In genomic region chr2:229945975-229946374, GRCh38 we compare ENCODE assay signal across 32 cellular contexts.
"Had no signal": no experiment of that assay in that cellular context is flagged by ENCODE, and none has a peak within 500 bp of the region (broad histone marks: within the 10 kb centered on the region; RNA-seq: fewer than 3 reads in every experiment).

No MANE protein-coding gene starts in this region.

- H3K36me3 ChIP-seq: brain microvascular endothelial cell, breast epithelium had no signal

- ATAC-seq: activated CD4-positive, alpha-beta T cell treated with anti-CD3 and anti-CD28 coated beads for 36 hours; activated CD4-positive, CD25-positive, alpha-beta regulatory T cell treated with anti-CD3 and anti-CD28 coated beads, Interleukin-2, amount 50 U/mL, for 24 hours; activated CD8-positive, alpha-beta memory T cell treated with anti-CD3 and anti-CD28 coated beads, Interleukin-2, amount 10 ng/mL, durations not matched to agents 7 days and 5 days; activated CD8-positive, alpha-beta T cell treated with anti-CD3 and anti-CD28 coated beads, Interleukin-2, amount 10 ng/mL, durations not matched to agents 7 days and 5 days; activated naive CD8-positive, alpha-beta T cell treated with anti-CD3 and anti-CD28 coated beads, Interleukin-2, amount 50 U/mL, for 24 hours; body of pancreas; T-helper 17 cell had no signal

- H3K27me3 ChIP-seq: body of pancreas, brain microvascular endothelial cell, breast epithelium had no signal

- FAIRE-seq: astrocyte, colon, TTC549 had no signal

- H3K4me3 ChIP-seq: body of pancreas, breast epithelium had no signal

- H3K4me3 Mint-ChIP-seq: activated CD4-positive, alpha-beta memory T cell treated with anti-CD3 and anti-CD28 coated beads, Interleukin-2, amount 10 ng/mL, durations not matched to agents 7 days and 5 days; activated CD4-positive, alpha-beta T cell treated with anti-CD3 and anti-CD28 coated beads for 36 hours; activated CD4-positive, alpha-beta T cell treated with anti-CD3 and anti-CD28 coated beads, Interleukin-2, amount 10 ng/mL, durations not matched to agents 7 days and 5 days; activated CD8-positive, alpha-beta memory T cell treated with anti-CD3 and anti-CD28 coated beads, Interleukin-2, amount 10 ng/mL, durations not matched to agents 7 days and 5 days; activated CD8-positive, alpha-beta T cell treated with anti-CD3 and anti-CD28 coated beads, Interleukin-2, amount 10 ng/mL, durations not matched to agents 7 days and 5 days; activated naive CD4-positive, alpha-beta T cell treated with anti-CD3 and anti-CD28 coated beads, Interleukin-2, amount 10 ng/mL, durations not matched to agents 7 days and 5 days; activated naive CD4-positive, alpha-beta T cell treated with anti-CD3 and anti-CD28 coated beads, Interleukin-2, amount 50 U/mL, for 24 hours; activated naive CD8-positive, alpha-beta T cell; activated naive CD8-positive, alpha-beta T cell treated with anti-CD3 and anti-CD28 coated beads, Interleukin-2, amount 10 ng/mL, durations not matched to agents 7 days and 5 days; activated naive CD8-positive, alpha-beta T cell treated with anti-CD3 and anti-CD28 coated beads, Interleukin-2, amount 50 U/mL, for 24 hours; activated T-cell treated with anti-CD3 and anti-CD28 coated beads, Interleukin-2, amount 50 U/mL, for 24 hours; T-helper 17 cell had no signal

- H3K27ac ChIP-seq: body of pancreas, brain microvascular endothelial cell, breast epithelium, VCaP had no signal

- H3K27ac Mint-ChIP-seq: activated CD4-positive, alpha-beta memory T cell treated with anti-CD3 and anti-CD28 coated beads, Interleukin-2, amount 10 ng/mL, durations not matched to agents 7 days and 5 days; activated CD4-positive, alpha-beta T cell treated with anti-CD3 and anti-CD28 coated beads for 36 hours; activated CD4-positive, alpha-beta T cell treated with anti-CD3 and anti-CD28 coated beads, Interleukin-2, amount 10 ng/mL, durations not matched to agents 7 days and 5 days; activated CD8-positive, alpha-beta memory T cell treated with anti-CD3 and anti-CD28 coated beads, Interleukin-2, amount 10 ng/mL, durations not matched to agents 7 days and 5 days; activated CD8-positive, alpha-beta T cell treated with anti-CD3 and anti-CD28 coated beads, Interleukin-2, amount 10 ng/mL, durations not matched to agents 7 days and 5 days; activated naive CD4-positive, alpha-beta T cell treated with anti-CD3 and anti-CD28 coated beads, Interleukin-2, amount 10 ng/mL, durations not matched to agents 7 days and 5 days; activated naive CD4-positive, alpha-beta T cell treated with anti-CD3 and anti-CD28 coated beads, Interleukin-2, amount 50 U/mL, for 24 hours; activated naive CD8-positive, alpha-beta T cell; activated naive CD8-positive, alpha-beta T cell treated with anti-CD3 and anti-CD28 coated beads, Interleukin-2, amount 10 ng/mL, durations not matched to agents 7 days and 5 days; activated naive CD8-positive, alpha-beta T cell treated with anti-CD3 and anti-CD28 coated beads, Interleukin-2, amount 50 U/mL, for 24 hours; activated T-cell treated with anti-CD3 and anti-CD28 coated beads, Interleukin-2, amount 50 U/mL, for 24 hours; activated T-helper 2 cell treated with anti-CD3 and anti-CD28 coated beads, Interferon-gamma antibody, Interleukin-2, Interleukin-4, amounts not matched to agents 10 μg/mL and 5 μg/mL and 100 μg/mL, durations not matched to agents 14 hours and 24 hours and 36 hours; T-helper 17 cell had no signal

- H3K36me3 Mint-ChIP-seq: activated CD8-positive, alpha-beta memory T cell treated with anti-CD3 and anti-CD28 coated beads, Interleukin-2, amount 10 ng/mL, durations not matched to agents 7 days and 5 days; activated naive CD4-positive, alpha-beta T cell treated with anti-CD3 and anti-CD28 coated beads, Interleukin-2, amount 10 ng/mL, durations not matched to agents 7 days and 5 days; activated naive CD8-positive, alpha-beta T cell; activated naive CD8-positive, alpha-beta T cell treated with anti-CD3 and anti-CD28 coated beads, Interleukin-2, amount 10 ng/mL, durations not matched to agents 7 days and 5 days had no signal

- H3K4me1 ChIP-seq: body of pancreas, breast epithelium had no signal

- DNase-seq: activated CD4-positive, alpha-beta memory T cell treated with anti-CD3 and anti-CD28 coated beads, Interleukin-2, amount 10 ng/mL, durations not matched to agents 7 days and 5 days; activated CD4-positive, alpha-beta T cell treated with anti-CD3 and anti-CD28 coated beads for 1 hour; activated CD4-positive, alpha-beta T cell treated with anti-CD3 and anti-CD28 coated beads for 36 hours; activated CD4-positive, alpha-beta T cell treated with anti-CD3 and anti-CD28 coated beads for 48 hours; activated CD4-positive, alpha-beta T cell treated with anti-CD3 and anti-CD28 coated beads, Interleukin-2, amount 10 ng/mL, durations not matched to agents 7 days and 5 days; activated CD4-positive, alpha-beta T cell treated with anti-CD3 and anti-CD28 coated beads, Interleukin-2, amount 50 U/mL, for 48 hours; activated CD4-positive, CD25-positive, alpha-beta regulatory T cell; activated CD8-positive, alpha-beta memory T cell treated with anti-CD3 and anti-CD28 coated beads for 24 hours; activated CD8-positive, alpha-beta memory T cell treated with anti-CD3 and anti-CD28 coated beads, Interleukin-2, amount 10 ng/mL, durations not matched to agents 7 days and 5 days; activated CD8-positive, alpha-beta memory T cell treated with anti-CD3 and anti-CD28 coated beads, Interleukin-2, amount 50 U/mL, for 48 hours; activated CD8-positive, alpha-beta T cell treated with anti-CD3 and anti-CD28 coated beads, Interleukin-2, amount 10 ng/mL, durations not matched to agents 7 days and 5 days; activated effector memory CD4-positive, alpha-beta T cell treated with Interleukin-2 at 50 U/mL for 16 hours; activated gamma-delta T cell; activated naive CD4-positive, alpha-beta T cell treated with anti-CD3 and anti-CD28 coated beads, Interleukin-2, amount 10 ng/mL, durations not matched to agents 7 days and 5 days; activated naive CD4-positive, alpha-beta T cell treated with Interleukin-2 at 50 U/mL for 16 hours; activated naive CD8-positive, alpha-beta T cell treated with anti-CD3 and anti-CD28 coated beads, Interleukin-2, amount 10 ng/mL, durations not matched to agents 7 days and 5 days; activated naive CD8-positive, alpha-beta T cell treated with anti-CD3 and anti-CD28 coated beads, Interleukin-2, amount 50 U/mL, for 24 hours; activated T-cell treated with anti-CD3 and anti-CD28 coated beads, Interleukin-2, amount 50 U/mL, for 24 hours; activated T-cell treated with anti-CD3 and anti-CD28 coated beads, Interleukin-2, amount 50 U/mL, for 48 hours; body of pancreas; brain microvascular endothelial cell; central memory CD4-positive, alpha-beta T cell; T-helper 17 cell had no signal

- H3K9me3 Mint-ChIP-seq: activated CD4-positive, alpha-beta memory T cell treated with anti-CD3 and anti-CD28 coated beads, Interleukin-2, amount 10 ng/mL, durations not matched to agents 7 days and 5 days; activated CD4-positive, alpha-beta T cell treated with anti-CD3 and anti-CD28 coated beads, Interleukin-2, amount 10 ng/mL, durations not matched to agents 7 days and 5 days; activated naive CD4-positive, alpha-beta T cell treated with anti-CD3 and anti-CD28 coated beads, Interleukin-2, amount 10 ng/mL, durations not matched to agents 7 days and 5 days; activated naive CD4-positive, alpha-beta T cell treated with anti-CD3 and anti-CD28 coated beads, Interleukin-2, amount 50 U/mL, for 24 hours; activated naive CD8-positive, alpha-beta T cell treated with anti-CD3 and anti-CD28 coated beads, Interleukin-2, amount 10 ng/mL, durations not matched to agents 7 days and 5 days; activated naive CD8-positive, alpha-beta T cell treated with anti-CD3 and anti-CD28 coated beads, Interleukin-2, amount 50 U/mL, for 24 hours; activated T-cell treated with anti-CD3 and anti-CD28 coated beads, Interleukin-2, amount 50 U/mL, for 24 hours; activated T-helper 2 cell treated with anti-CD3 and anti-CD28 coated beads, Interferon-gamma antibody, Interleukin-2, Interleukin-4, amounts not matched to agents 10 μg/mL and 5 μg/mL and 100 μg/mL, durations not matched to agents 14 hours and 24 hours and 36 hours had no signal

- H3K27me3 Mint-ChIP-seq: activated CD4-positive, alpha-beta memory T cell treated with anti-CD3 and anti-CD28 coated beads, Interleukin-2, amount 10 ng/mL, durations not matched to agents 7 days and 5 days; activated CD4-positive, alpha-beta T cell treated with anti-CD3 and anti-CD28 coated beads for 36 hours; activated CD4-positive, alpha-beta T cell treated with anti-CD3 and anti-CD28 coated beads, Interleukin-2, amount 10 ng/mL, durations not matched to agents 7 days and 5 days; activated CD8-positive, alpha-beta memory T cell treated with anti-CD3 and anti-CD28 coated beads, Interleukin-2, amount 10 ng/mL, durations not matched to agents 7 days and 5 days; activated naive CD4-positive, alpha-beta T cell treated with anti-CD3 and anti-CD28 coated beads, Interleukin-2, amount 10 ng/mL, durations not matched to agents 7 days and 5 days; activated naive CD4-positive, alpha-beta T cell treated with anti-CD3 and anti-CD28 coated beads, Interleukin-2, amount 50 U/mL, for 24 hours; activated naive CD8-positive, alpha-beta T cell; activated naive CD8-positive, alpha-beta T cell treated with anti-CD3 and anti-CD28 coated beads, Interleukin-2, amount 10 ng/mL, durations not matched to agents 7 days and 5 days; activated naive CD8-positive, alpha-beta T cell treated with anti-CD3 and anti-CD28 coated beads, Interleukin-2, amount 50 U/mL, for 24 hours; activated T-cell treated with anti-CD3 and anti-CD28 coated beads, Interleukin-2, amount 50 U/mL, for 24 hours; T-helper 17 cell had no signal

- H3K9me3 ChIP-seq: body of pancreas, breast epithelium had no signal
